In the genomic region with DNA sequence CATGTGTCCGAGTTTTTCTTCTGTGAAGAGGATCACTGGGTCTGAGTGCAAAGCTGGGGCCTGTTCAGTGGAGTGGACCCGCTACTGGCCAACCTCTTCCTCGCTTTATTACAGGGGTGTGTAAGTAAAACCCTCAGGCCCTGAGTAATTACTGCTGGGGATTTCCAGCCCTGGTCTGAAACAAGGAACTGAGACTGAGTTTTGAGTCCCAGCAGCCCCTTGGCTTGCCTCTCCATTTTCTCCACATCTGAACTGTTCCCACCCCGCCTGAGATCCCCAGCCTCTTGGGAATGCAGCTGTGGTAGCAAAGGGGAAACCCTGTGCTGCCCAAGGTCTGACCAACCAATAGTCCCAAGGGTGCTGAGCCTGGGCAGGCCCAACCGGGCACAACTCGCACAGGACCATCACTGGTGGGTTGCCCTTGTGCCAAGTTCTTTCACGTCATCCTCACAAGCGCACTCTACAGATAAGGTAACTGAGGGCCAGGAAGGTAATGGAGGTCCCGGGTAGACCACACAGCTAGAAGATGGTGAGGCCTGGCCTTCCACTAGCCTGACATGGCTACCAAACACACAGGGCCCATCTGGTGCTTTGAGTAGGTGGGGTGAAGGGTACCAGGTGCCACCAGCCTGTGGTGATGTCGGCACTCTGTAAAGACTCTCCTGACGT, we compare ENCODE assay signal across 8 cellular contexts. TPM values are rescaled to one million over a fixed set of nuclear protein-coding genes. Genes with fewer than 3 reads are reported as not detected.
DNase-seq lines count a peak whose midpoint lies in the region; ATAC-seq and TF ChIP-seq lines count a peak whose summit lies in the region.

No MANE protein-coding gene starts in this region.

- H3K4me3 ChIP-seq in left ventricle myocardium inferior = no peak overlapping the region
- H3K4me3 ChIP-seq in mesendoderm (ENCODE audit: low read length) = no peak overlapping the region

- H3K4me1 ChIP-seq in left ventricle myocardium inferior (peaks cover 99% of the 10 kb centered on the region), mesendoderm (ENCODE audit: control insufficient read depth, low read depth, low read length) (peaks cover 21% of the 10 kb centered on the region)

- H3K36me3 ChIP-seq in left ventricle myocardium inferior = no peaks in the 10 kb centered on the region
- H3K36me3 ChIP-seq in mesendoderm (ENCODE audit: control insufficient read depth, insufficient read depth, low read length) = no peaks in the 10 kb centered on the region

- H3K27me3 Mint-ChIP-seq in activated CD8-positive, alpha-beta memory T cell treated with anti-CD3 and anti-CD28 coated beads, Interleukin-2, amount 10 ng/mL, durations not matched to agents 7 days and 5 days = no peaks in the 10 kb centered on the region

- no peak for TF ChIP-seq CTCF in left ventricle myocardium inferior (IDR thresholded peaks at IDR 0.05; ENCODE audit: borderline replicate concordance)

- H2BK120ac ChIP-seq in mesendoderm (ENCODE audit: low read depth, low read length) = no peak overlapping the region

- DNase-seq in left ventricle myocardium inferior = no peak
- DNase-seq in left cardiac atrium = no peak
- peak; percentile 58 for DNase-seq in activated CD8-positive, alpha-beta memory T cell treated with anti-CD3 and anti-CD28 coated beads, Interleukin-2, amount 10 ng/mL, durations not matched to agents 7 days and 5 days
- no peak for DNase-seq in mesendoderm
- DNase-seq in mucosa of gallbladder (ENCODE audit: low spot score) = no peak
- no peak for DNase-seq in NCI-H748 (lab: John Stamatoyannopoulos, UW; ENCODE audit: unreplicated experiment)
- no peak for DNase-seq in NCI-H2196 treated with DMSO at 0.1 percent for 48 hours (lab: John Stamatoyannopoulos, UW; ENCODE audit: unreplicated experiment)

- H3K4me1 Mint-ChIP-seq in activated CD8-positive, alpha-beta memory T cell treated with anti-CD3 and anti-CD28 coated beads, Interleukin-2, amount 10 ng/mL, durations not matched to agents 7 days and 5 days = peaks cover 80% of the 10 kb centered on the region

- peak overlapping the region; percentile 94 for H3K27ac Mint-ChIP-seq in activated CD8-positive, alpha-beta memory T cell treated with anti-CD3 and anti-CD28 coated beads, Interleukin-2, amount 10 ng/mL, durations not matched to agents 7 days and 5 days

- H3K9me3 Mint-ChIP-seq in activated CD8-positive, alpha-beta memory T cell treated with anti-CD3 and anti-CD28 coated beads, Interleukin-2, amount 10 ng/mL, durations not matched to agents 7 days and 5 days (ENCODE audit: low read depth) = no peaks in the 10 kb centered on the region

- WGBS in mesendoderm (ENCODE audit: extremely low coverage, insufficient coverage, low lambda C conversion rate) = no CpG with 5 or more reads among the region's 11 CpGs

- H3K4ac ChIP-seq in mesendoderm (ENCODE audit: low read depth, low read length) = no peak overlapping the region

- H3K23ac ChIP-seq in mesendoderm (ENCODE audit: low read length) = no peak overlapping the region

- no peak overlapping the region for H3K4me2 ChIP-seq in mesendoderm (ENCODE audit: low read length)

- intact Hi-C loops in left ventricle myocardium inferior (cut with micrococcal nuclease) (no loop called here), left cardiac atrium (cut with DNase I) (loop anchor here in 1 of 2 donors (5.0 kb wide), 1 partner anchor 41 kb away; the partner anchor contains the start of gene MED26)

- H3K27me3 ChIP-seq in left ventricle myocardium inferior (ENCODE audit: low read depth) = no peaks in the 10 kb centered on the region
- H3K27me3 ChIP-seq in mesendoderm (ENCODE audit: insufficient read depth, low read length, poor library complexity) = no peaks in the 10 kb centered on the region

- no peak overlapping the region for H4K5ac ChIP-seq in mesendoderm (ENCODE audit: low read length)

- no peak overlapping the region for H2BK15ac ChIP-seq in mesendoderm (replicated peaks; ENCODE audit: low read depth)

- no peaks in the 10 kb centered on the region for H3K9me3 ChIP-seq in left ventricle myocardium inferior (replicated peaks)

- H3K4me3 Mint-ChIP-seq in activated CD8-positive, alpha-beta memory T cell treated with anti-CD3 and anti-CD28 coated beads, Interleukin-2, amount 10 ng/mL, durations not matched to agents 7 days and 5 days = peak overlapping the region; percentile 81

- ATAC-seq in left cardiac atrium = no peak
- ATAC-seq in HG03342 (IDR thresholded peaks at IDR 0.05; ENCODE audit: unreplicated experiment) = peak; percentile 26
- no peak for ATAC-seq in activated CD8-positive, alpha-beta memory T cell treated with anti-CD3 and anti-CD28 coated beads, Interleukin-2, amount 10 ng/mL, durations not matched to agents 7 days and 5 days

- no peak overlapping the region for H3K18ac ChIP-seq in mesendoderm (ENCODE audit: low read length)

- peak overlapping the region; percentile 61 for H3K27ac ChIP-seq in left ventricle myocardium inferior (replicated peaks)
- no peak overlapping the region for H3K27ac ChIP-seq in mesendoderm (ENCODE audit: low read depth, low read length)

- H2BK5ac ChIP-seq in mesendoderm (ENCODE audit: low read length) = no peak overlapping the region

- H3K56ac ChIP-seq in mesendoderm (ENCODE audit: low read length) = peak overlapping the region; percentile 6

- H3K36me3 Mint-ChIP-seq in activated CD8-positive, alpha-beta memory T cell treated with anti-CD3 and anti-CD28 coated beads, Interleukin-2, amount 10 ng/mL, durations not matched to agents 7 days and 5 days = no peaks in the 10 kb centered on the region

- no peak overlapping the region for H3K9ac ChIP-seq in mesendoderm (ENCODE audit: low read length)

- H3K79me2 ChIP-seq in mesendoderm (ENCODE audit: control insufficient read depth, insufficient read depth, low read length) = peaks cover 82% of the 10 kb centered on the region

- H3K79me1 ChIP-seq in mesendoderm (ENCODE audit: low read length) = peaks cover 62% of the 10 kb centered on the region

- CTCF ChIA-PET in activated CD8-positive, alpha-beta memory T cell treated with anti-CD3 and anti-CD28 coated beads, Interleukin-2, amount 10 ng/mL, durations not matched to agents 7 days and 5 days (lab: Charles Lee) = interaction anchor here (1.3 kb wide), 1 partner anchor 71 kb away, joined by 3 read pairs; no protein-coding TSS in a partner anchor

- H2AK5ac ChIP-seq in mesendoderm (ENCODE audit: low read length) = no peak overlapping the region

- no peak overlapping the region for H4K8ac ChIP-seq in mesendoderm (ENCODE audit: low read depth, low read length)

RNA-seq across cellular contexts. Expression of gene SLC35E1, which starts 13.7 kb away (rescaled TPM):
- 26.8 TPM for total RNA-seq in left ventricle myocardium inferior
- 10 to 100 TPM; 27.3 to 28.1 TPM for total RNA-seq in left cardiac atrium
- 10 to 100 TPM; 46.2 to 46.3 TPM for total RNA-seq in activated CD8-positive, alpha-beta memory T cell treated with anti-CD3 and anti-CD28 coated beads, Interleukin-2, amount 10 ng/mL, durations not matched to agents 7 days and 5 days
- polyA plus RNA-seq in mesendoderm (2013, experiment 1 of 2) = 29.4 TPM
- 32.0 TPM for polyA plus RNA-seq in mesendoderm (2013, experiment 2 of 2)
- 43.0 TPM for total RNA-seq in mucosa of gallbladder

RNA-seq across cellular contexts. Expression of gene MED26, which starts 42.1 kb away (rescaled TPM):
- 4.0 TPM for total RNA-seq in left ventricle myocardium inferior
- 1 to 10 TPM; 5.0 to 5.6 TPM for total RNA-seq in left cardiac atrium
- total RNA-seq in activated CD8-positive, alpha-beta memory T cell treated with anti-CD3 and anti-CD28 coated beads, Interleukin-2, amount 10 ng/mL, durations not matched to agents 7 days and 5 days = 10 to 100 TPM; 16.0 to 21.3 TPM
- 7.8 TPM for polyA plus RNA-seq in mesendoderm (2013, experiment 1 of 2)
- 7.7 TPM for polyA plus RNA-seq in mesendoderm (2013, experiment 2 of 2)
- total RNA-seq in mucosa of gallbladder = 8.3 TPM

RNA-seq across cellular contexts. Expression of gene CHERP, which starts 43.7 kb away (rescaled TPM):
- total RNA-seq in left ventricle myocardium inferior (19.3 TPM), left cardiac atrium (10 to 100 TPM; 20.1 to 25.4 TPM), mucosa of gallbladder (47.3 TPM)
- total RNA-seq in activated CD8-positive, alpha-beta memory T cell treated with anti-CD3 and anti-CD28 coated beads, Interleukin-2, amount 10 ng/mL, durations not matched to agents 7 days and 5 days = 10 to 100 TPM; 66.5 to 74.5 TPM
- 59.8 TPM for polyA plus RNA-seq in mesendoderm (2013, experiment 1 of 2)
- polyA plus RNA-seq in mesendoderm (2013, experiment 2 of 2) = 59.3 TPM
